ENCODE assay signal across 8 cellular contexts in genomic region chr5:96752341-96753016, GRCh38. TPM values are rescaled to one million over a fixed set of nuclear protein-coding genes. Genes with fewer than 3 reads are reported as not detected.
A peak's percentile ranks its signal among the peaks of the same experiment; 100 is the strongest.
DNase-seq lines count a peak whose midpoint lies in the region; ATAC-seq and TF ChIP-seq lines count a peak whose summit lies in the region.

No MANE protein-coding gene starts in this region.

- no peaks in the 10 kb centered on the region for H3K9me3 Mint-ChIP-seq in activated T-cell treated with anti-CD3 and anti-CD28 coated beads, Interleukin-2, amount 50 U/mL, for 72 hours

- H3K9ac ChIP-seq in colonic mucosa (ENCODE audit: low read depth in 2 of 2, low read length in 2 of 2) (no peak overlapping the region), mesenchymal stem cell (ENCODE audit: low read length) (no peak overlapping the region)

- H3K27me3 ChIP-seq in colonic mucosa, result no peaks in the 10 kb centered on the region
- no peaks in the 10 kb centered on the region for H3K27me3 ChIP-seq in mesenchymal stem cell (ENCODE audit: control insufficient read depth in 1 of 2, insufficient read depth in 1 of 2, low read length in 2 of 2)

- H2BK12ac ChIP-seq in mesenchymal stem cell (ENCODE audit: low read length in 2 of 2), result no peak overlapping the region

- H3K4ac ChIP-seq in mesenchymal stem cell (ENCODE audit: low read depth in 1 of 2, low read length in 2 of 2), result no peak overlapping the region

- H3K18ac ChIP-seq in mesenchymal stem cell (ENCODE audit: low read depth in 1 of 2, low read length in 2 of 2), result no peak overlapping the region

- no peak overlapping the region for H3K4me3 Mint-ChIP-seq in activated T-cell treated with anti-CD3 and anti-CD28 coated beads, Interleukin-2, amount 50 U/mL, for 72 hours

- H3K4me2 ChIP-seq in mesenchymal stem cell (ENCODE audit: low read length, poor library complexity, severe bottlenecking), result no peak overlapping the region

- H3K79me1 ChIP-seq in mesenchymal stem cell (replicated peaks; ENCODE audit: low read length, poor library complexity, severe bottlenecking), result peaks cover 15% of the 10 kb centered on the region

- no peak for ATAC-seq in activated T-cell treated with anti-CD3 and anti-CD28 coated beads, Interleukin-2, amount 50 U/mL, for 72 hours (replicated peaks in 1 of 2)
- ATAC-seq in GM21717 (IDR thresholded peaks at IDR 0.05; ENCODE audit: unreplicated experiment), result no peak

- H4K8ac ChIP-seq in mesenchymal stem cell (ENCODE audit: low read length), result no peak overlapping the region

- no peak overlapping the region for H2AK5ac ChIP-seq in mesenchymal stem cell (ENCODE audit: low read length, severe bottlenecking)

- no peaks in the 10 kb centered on the region for H3K27me3 Mint-ChIP-seq in activated T-cell treated with anti-CD3 and anti-CD28 coated beads, Interleukin-2, amount 50 U/mL, for 72 hours (ENCODE audit: low read depth)

- H3K4me3 ChIP-seq in colonic mucosa (no peak overlapping the region), mesenchymal stem cell (ENCODE audit: insufficient read depth in 1 of 2, low read depth in 1 of 2, low read length in 2 of 2) (no peak overlapping the region)

- no peak overlapping the region for H2BK120ac ChIP-seq in mesenchymal stem cell (ENCODE audit: low read depth, low read length)

- no peak overlapping the region for H3K23ac ChIP-seq in mesenchymal stem cell (ENCODE audit: low read length in 2 of 2)

- H3K36me3 ChIP-seq in colonic mucosa (peaks cover 46% of the 10 kb centered on the region), mesenchymal stem cell (ENCODE audit: control insufficient read depth in 1 of 2, insufficient read depth in 2 of 2, low read depth in 1 of 2, low read length in 2 of 2) (peaks cover 29 to 98% of the 10 kb centered on the region in 2 experiments)

- peak; percentile 76 for TF ChIP-seq CTCF in colonic mucosa (IDR thresholded peaks at IDR 0.05)

- H4K91ac ChIP-seq in mesenchymal stem cell (ENCODE audit: low read length), result no peak overlapping the region

- H3K14ac ChIP-seq in mesenchymal stem cell (ENCODE audit: low read length in 2 of 2), result no peak overlapping the region

- no peaks in the 10 kb centered on the region for H3K9me3 ChIP-seq in colonic mucosa
- H3K9me3 ChIP-seq in mesenchymal stem cell (ENCODE audit: control insufficient read depth, low read length), result no peaks in the 10 kb centered on the region

- peak; percentile 33 to 49 for DNase-seq in activated T-cell treated with anti-CD3 and anti-CD28 coated beads, Interleukin-2, amount 50 U/mL, for 72 hours
- no peak for DNase-seq in activated T-cell treated with anti-CD3 and anti-CD28 coated beads, Interleukin-2, amount 50 U/mL, for 1 hour
- DNase-seq in KBM-7 (peak; percentile 64), RKO (ENCODE audit: low spot score) (peak; percentile 63), colonic mucosa (peak; percentile 64), mesenchymal stem cell (peak; percentile 68), NCI-H2107 treated with DMSO at 0.1 percent for 48 hours (lab: John Stamatoyannopoulos, UW; ENCODE audit: unreplicated experiment) (no peak)

- H3K27ac Mint-ChIP-seq in activated T-cell treated with anti-CD3 and anti-CD28 coated beads, Interleukin-2, amount 50 U/mL, for 72 hours, result no peak overlapping the region

- no peak overlapping the region for H2BK5ac ChIP-seq in mesenchymal stem cell (ENCODE audit: low read depth, low read length, poor library complexity, severe bottlenecking)

- no peak overlapping the region for H2AFZ ChIP-seq in mesenchymal stem cell (ENCODE audit: low read depth, low read length)

- H3K4me1 ChIP-seq in colonic mucosa, result no peaks in the 10 kb centered on the region
- H3K4me1 ChIP-seq in mesenchymal stem cell (ENCODE audit: control insufficient read depth, insufficient read depth, low read depth, low read length), result peaks cover 5% of the 10 kb centered on the region

- H3K4me1 Mint-ChIP-seq in activated T-cell treated with anti-CD3 and anti-CD28 coated beads, Interleukin-2, amount 50 U/mL, for 72 hours (ENCODE audit: low read depth), result peaks cover 14% of the 10 kb centered on the region

- H2BK15ac ChIP-seq in mesenchymal stem cell (ENCODE audit: low read depth, poor library complexity, severe bottlenecking), result no peak overlapping the region

- in situ Hi-C loops in KBM-7 (cut with MboI; ENCODE audit: low pct_unique_long_range_greater_than_20kb, low sequenced_read_pairs), result loop anchor here (25.0 kb wide), 1 partner anchor 410 kb away; no protein-coding TSS in a partner anchor

- intact Hi-C loops in colonic mucosa (cut with DNase I), result loop anchor here (5.0 to 10.0 kb wide), 3 partner anchors 132 to 410 kb away; no protein-coding TSS in a partner anchor

- H3K36me3 Mint-ChIP-seq in activated T-cell treated with anti-CD3 and anti-CD28 coated beads, Interleukin-2, amount 50 U/mL, for 72 hours (ENCODE audit: insufficient read depth in 2 of 2), result peaks cover 0 to 10% of the 10 kb centered on the region in 2 donors

- H3K27ac ChIP-seq in colonic mucosa, result no peak overlapping the region
- H3K27ac ChIP-seq in mesenchymal stem cell (ENCODE audit: low read length, poor library complexity, severe bottlenecking), result no peak overlapping the region

RNA-seq across cellular contexts. Expression of gene ERAP1, which starts 55.3 kb away (rescaled TPM):
- total RNA-seq in activated T-cell treated with anti-CD3 and anti-CD28 coated beads, Interleukin-2, amount 50 U/mL, for 72 hours, result 100 to 1,000 TPM in 1 of 2 donors, 10 to 100 TPM in 1; 91.3 to 105 TPM
- 10 to 100 TPM; 48.9 to 97.6 TPM for total RNA-seq in colonic mucosa
- polyA plus RNA-seq in mesenchymal stem cell (2013, experiment 1 of 2), result 94.5 TPM
- 89.6 TPM for polyA plus RNA-seq in mesenchymal stem cell (2013, experiment 2 of 2)

Comparison
In these comparisons a context has a peak if more than half of its experiments do, and no peak if none do; other contexts are left out.
1. DNase-seq: peak in activated T-cell treated with anti-CD3 and anti-CD28 coated beads, Interleukin-2, amount 50 U/mL, for 72 hours (2 of 2), KBM-7 (single experiment), RKO (single experiment), colonic mucosa (single experiment) and mesenchymal stem cell (single experiment); none in activated T-cell treated with anti-CD3 and anti-CD28 coated beads, Interleukin-2, amount 50 U/mL, for 1 hour (single experiment) and NCI-H2107 treated with DMSO at 0.1 percent for 48 hours (single experiment).